Comparison of ENCODE assay signal across 7 cellular contexts in genomic region chr13:23558675-23559536, GRCh38. TPM values are rescaled to one million over a fixed set of nuclear protein-coding genes. Genes with fewer than 3 reads are reported as not detected.
A peak's percentile ranks its signal among the peaks of the same experiment; 100 is the strongest.
DNase-seq lines count a peak whose midpoint lies in the region; ATAC-seq, FAIRE-seq and TF ChIP-seq lines count a peak whose summit lies in the region.

No MANE protein-coding gene starts in this region.

- DNase-seq in GM04504 (ENCODE audit: low read depth) (peak; percentile 73), NCI-H2029 (lab: John Stamatoyannopoulos, UW) (peak; percentile 75), adipocyte (ENCODE audit: low read depth) (peak; percentile 90), kidney (peak; percentile 76), ureter (ENCODE audit: low spot score) (peak; percentile 54)

- peaks cover 18% of the 10 kb centered on the region for H3K4me1 ChIP-seq in adipocyte (ENCODE audit: control insufficient read depth, insufficient read depth, low read length)
- no peaks in the 10 kb centered on the region for H3K4me1 ChIP-seq in kidney (ENCODE audit: control insufficient read depth in 1 of 2, insufficient read depth in 1 of 2, low read depth in 1 of 2, low read length in 2 of 2)

- H3K9me3 ChIP-seq in adipocyte (ENCODE audit: control insufficient read depth, low read length) (no peaks in the 10 kb centered on the region), kidney (ENCODE audit: control insufficient read depth in 1 of 2, low read length in 2 of 2) (no peaks in the 10 kb centered on the region)

- peak overlapping the region; percentile 68 for H3K4me3 ChIP-seq in adipocyte (ENCODE audit: low read length)
- H3K4me3 ChIP-seq in kidney (ENCODE audit: low read length in 2 of 2): no peak overlapping the region

- no peak for ATAC-seq in GM18868 (IDR thresholded peaks at IDR 0.05; ENCODE audit: unreplicated experiment)
- no peak for ATAC-seq in GM21390 (IDR thresholded peaks at IDR 0.05; ENCODE audit: unreplicated experiment)

- no peak overlapping the region for H3K27ac ChIP-seq in kidney (ENCODE audit: low read depth in 2 of 2, low read length in 2 of 2)

- intact Hi-C loops in kidney (cut with DNase I): no loop called here

- H3K36me3 ChIP-seq in adipocyte (ENCODE audit: control insufficient read depth, insufficient read depth, low read length, severe bottlenecking) (no peaks in the 10 kb centered on the region), kidney (ENCODE audit: control insufficient read depth in 1 of 2, insufficient read depth in 2 of 2, low read length in 2 of 2) (no peaks in the 10 kb centered on the region)

- FAIRE-seq in kidney (lab: Jason Lieb, UNC): no peak

- no peak for TF ChIP-seq CTCF in kidney (IDR thresholded peaks at IDR 0.05; ENCODE audit: borderline replicate concordance, extremely low read depth, insufficient read depth)

- no peaks in the 10 kb centered on the region for H3K27me3 ChIP-seq in adipocyte (replicated peaks; ENCODE audit: control insufficient read depth, insufficient read depth, low read length)

- H3K9ac ChIP-seq in adipocyte (ENCODE audit: low read length) (peak overlapping the region; percentile 63), kidney (ENCODE audit: low read length in 2 of 2) (no peak overlapping the region)

RNA-seq across cellular contexts. Expression of gene TNFRSF19, which starts 11.3 kb away (rescaled TPM):
- total RNA-seq in kidney (14.7 TPM), ureter (4.0 TPM)
- polyA plus RNA-seq in kidney (ENCODE audit: insufficient read depth, low read depth, low replicate concordance): 10.1 TPM
